1 cellular context compared by ENCODE assay signal in the genomic region with DNA sequence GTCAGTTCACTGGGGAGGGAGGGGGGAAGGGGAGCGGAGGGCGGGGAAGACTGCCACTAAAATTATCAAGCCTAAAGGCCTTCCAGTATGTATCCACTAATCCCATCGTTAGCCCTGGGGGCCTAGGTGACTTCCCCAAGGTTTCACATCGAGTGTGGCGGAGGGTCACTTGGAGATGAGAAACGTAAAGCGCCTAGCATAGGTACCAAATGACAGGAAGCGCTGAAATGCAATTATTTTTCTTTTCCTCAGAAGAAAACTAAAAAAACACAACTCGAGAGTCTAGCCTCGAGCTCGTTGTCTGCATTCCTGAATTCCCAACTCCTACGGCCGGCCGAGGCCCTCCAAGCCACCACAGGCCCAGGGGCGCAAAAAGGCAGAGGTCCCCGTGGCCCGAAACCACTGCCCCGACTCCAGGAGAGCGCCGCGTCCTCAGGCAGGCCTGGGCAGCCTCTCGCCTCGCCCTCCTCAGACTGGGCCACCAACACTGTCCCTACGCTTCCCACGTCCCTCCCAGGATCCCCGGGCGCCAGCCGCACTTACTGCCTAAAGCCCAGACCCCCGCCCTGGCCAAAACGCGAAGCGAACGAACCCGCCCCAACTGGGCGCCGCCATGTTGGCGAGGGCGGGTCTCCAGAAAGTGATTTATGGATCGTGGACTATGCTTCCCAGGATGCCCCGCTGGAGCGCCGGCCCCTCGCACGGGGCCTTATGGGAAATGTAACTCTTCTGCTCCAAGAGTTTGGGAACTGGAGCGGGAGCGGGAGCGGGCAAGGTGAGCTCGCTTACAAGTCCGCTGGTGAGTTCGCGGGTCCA.
A peak's percentile ranks its signal among the peaks of the same experiment; 100 is the strongest.
TF ChIP-seq lines count a peak whose summit lies in the region.

Gene USP40, minus strand, starts transcription at position 642 of the 816 bp plus-strand sequence. CDS start 1,228 bp downstream, outside the sequence.

TF ChIP-seq in HepG2, 621 proteins besides CTCF, POLR2A, EP300 and RAD21 (continued from another document and continues in another):
- TF ChIP-seq RNF2 (conservative IDR thresholded peaks at IDR 0.05; ENCODE audit: low read depth), result 0 out of 2 replicates have a peak, but pooled peaks have one; percentile 36
- peak; percentile 74; the same call in 1 of the 2 replicates for TF ChIP-seq ZNF724P (CRISPR knock-in tag; IDR thresholded peaks at IDR 0.05; ENCODE audit: borderline replicate concordance)
- TF ChIP-seq RERE (CRISPR knock-in tag; IDR thresholded peaks at IDR 0.05; ENCODE audit: low read depth), result 0 out of 2 replicates have a peak, but pooled peaks have one; percentile 74
- TF ChIP-seq, protein P1, sequence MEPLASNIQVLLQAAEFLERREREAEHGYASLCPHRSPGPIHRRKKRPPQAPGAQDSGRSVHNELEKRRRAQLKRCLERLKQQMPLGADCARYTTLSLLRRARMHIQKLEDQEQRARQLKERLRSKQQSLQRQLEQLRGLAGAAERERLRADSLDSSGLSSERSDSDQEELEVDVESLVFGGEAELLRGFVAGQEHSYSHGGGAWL (CRISPR knock-in tag; IDR thresholded peaks at IDR 0.05), result no peak; the same call in none of the 2 replicates
- TF ChIP-seq ZNF766 (CRISPR knock-in tag; IDR thresholded peaks at IDR 0.05; ENCODE audit: borderline replicate concordance), result peak; percentile 76; the same call in 1 of the 2 replicates
- peak; percentile 60; the same call in 1 of the 2 replicates for TF ChIP-seq MEF2D (CRISPR knock-in tag; IDR thresholded peaks at IDR 0.05)
- TF ChIP-seq ETV6 (CRISPR knock-in tag; conservative IDR thresholded peaks at IDR 0.05), result peak; percentile 69; the same call in 1 of the 2 replicates
- TF ChIP-seq ELF1 (CRISPR knock-in tag; IDR thresholded peaks at IDR 0.05), result peak; percentile 75; the same call in 1 of the 2 replicates
- peak; percentile 39; the same call in 1 of the 2 replicates for TF ChIP-seq RXRB (CRISPR knock-in tag; IDR thresholded peaks at IDR 0.05; ENCODE audit: borderline replicate concordance)
- peak; percentile 84; the same call in 1 of the 2 replicates for TF ChIP-seq ZNF816 (CRISPR knock-in tag; IDR thresholded peaks at IDR 0.05; ENCODE audit: borderline replicate concordance)
- TF ChIP-seq CSRNP1 (CRISPR knock-in tag; IDR thresholded peaks at IDR 0.05), result no peak
- TF ChIP-seq PTBP1 (IDR thresholded peaks at IDR 0.05; ENCODE audit: low read depth, low read length, poor library complexity, severe bottlenecking), result peak; percentile 62
- TF ChIP-seq, protein P2, sequence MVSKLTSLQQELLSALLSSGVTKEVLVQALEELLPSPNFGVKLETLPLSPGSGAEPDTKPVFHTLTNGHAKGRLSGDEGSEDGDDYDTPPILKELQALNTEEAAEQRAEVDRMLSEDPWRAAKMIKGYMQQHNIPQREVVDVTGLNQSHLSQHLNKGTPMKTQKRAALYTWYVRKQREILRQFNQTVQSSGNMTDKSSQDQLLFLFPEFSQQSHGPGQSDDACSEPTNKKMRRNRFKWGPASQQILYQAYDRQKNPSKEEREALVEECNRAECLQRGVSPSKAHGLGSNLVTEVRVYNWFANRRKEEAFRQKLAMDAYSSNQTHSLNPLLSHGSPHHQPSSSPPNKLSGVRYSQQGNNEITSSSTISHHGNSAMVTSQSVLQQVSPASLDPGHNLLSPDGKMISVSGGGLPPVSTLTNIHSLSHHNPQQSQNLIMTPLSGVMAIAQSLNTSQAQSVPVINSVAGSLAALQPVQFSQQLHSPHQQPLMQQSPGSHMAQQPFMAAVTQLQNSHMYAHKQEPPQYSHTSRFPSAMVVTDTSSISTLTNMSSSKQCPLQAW (CRISPR knock-in tag; IDR thresholded peaks at IDR 0.05), result peak; percentile 88
- TF ChIP-seq ZNF639 (CRISPR knock-in tag; conservative IDR thresholded peaks at IDR 0.05), result peak; percentile 54; the same call in 1 of the 2 replicates
- TF ChIP-seq SMYD3 (CRISPR knock-in tag; IDR thresholded peaks at IDR 0.05), result no peak; the same call in 1 of the 2 replicates
- peak; percentile 92 for TF ChIP-seq POGZ (CRISPR knock-in tag; IDR thresholded peaks at IDR 0.05)
- no peak for TF ChIP-seq MTA3 (CRISPR knock-in tag; IDR thresholded peaks at IDR 0.05)
- 0 out of 2 replicates have a peak, but pooled peaks have one; percentile 58 for TF ChIP-seq FLYWCH1 (CRISPR knock-in tag; IDR thresholded peaks at IDR 0.05)
- TF ChIP-seq, protein P3, sequence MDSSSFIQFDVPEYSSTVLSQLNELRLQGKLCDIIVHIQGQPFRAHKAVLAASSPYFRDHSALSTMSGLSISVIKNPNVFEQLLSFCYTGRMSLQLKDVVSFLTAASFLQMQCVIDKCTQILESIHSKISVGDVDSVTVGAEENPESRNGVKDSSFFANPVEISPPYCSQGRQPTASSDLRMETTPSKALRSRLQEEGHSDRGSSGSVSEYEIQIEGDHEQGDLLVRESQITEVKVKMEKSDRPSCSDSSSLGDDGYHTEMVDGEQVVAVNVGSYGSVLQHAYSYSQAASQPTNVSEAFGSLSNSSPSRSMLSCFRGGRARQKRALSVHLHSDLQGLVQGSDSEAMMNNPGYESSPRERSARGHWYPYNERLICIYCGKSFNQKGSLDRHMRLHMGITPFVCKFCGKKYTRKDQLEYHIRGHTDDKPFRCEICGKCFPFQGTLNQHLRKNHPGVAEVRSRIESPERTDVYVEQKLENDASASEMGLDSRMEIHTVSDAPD (CRISPR knock-in tag; IDR thresholded peaks at IDR 0.05), result no peak
- TF ChIP-seq, protein P4, sequence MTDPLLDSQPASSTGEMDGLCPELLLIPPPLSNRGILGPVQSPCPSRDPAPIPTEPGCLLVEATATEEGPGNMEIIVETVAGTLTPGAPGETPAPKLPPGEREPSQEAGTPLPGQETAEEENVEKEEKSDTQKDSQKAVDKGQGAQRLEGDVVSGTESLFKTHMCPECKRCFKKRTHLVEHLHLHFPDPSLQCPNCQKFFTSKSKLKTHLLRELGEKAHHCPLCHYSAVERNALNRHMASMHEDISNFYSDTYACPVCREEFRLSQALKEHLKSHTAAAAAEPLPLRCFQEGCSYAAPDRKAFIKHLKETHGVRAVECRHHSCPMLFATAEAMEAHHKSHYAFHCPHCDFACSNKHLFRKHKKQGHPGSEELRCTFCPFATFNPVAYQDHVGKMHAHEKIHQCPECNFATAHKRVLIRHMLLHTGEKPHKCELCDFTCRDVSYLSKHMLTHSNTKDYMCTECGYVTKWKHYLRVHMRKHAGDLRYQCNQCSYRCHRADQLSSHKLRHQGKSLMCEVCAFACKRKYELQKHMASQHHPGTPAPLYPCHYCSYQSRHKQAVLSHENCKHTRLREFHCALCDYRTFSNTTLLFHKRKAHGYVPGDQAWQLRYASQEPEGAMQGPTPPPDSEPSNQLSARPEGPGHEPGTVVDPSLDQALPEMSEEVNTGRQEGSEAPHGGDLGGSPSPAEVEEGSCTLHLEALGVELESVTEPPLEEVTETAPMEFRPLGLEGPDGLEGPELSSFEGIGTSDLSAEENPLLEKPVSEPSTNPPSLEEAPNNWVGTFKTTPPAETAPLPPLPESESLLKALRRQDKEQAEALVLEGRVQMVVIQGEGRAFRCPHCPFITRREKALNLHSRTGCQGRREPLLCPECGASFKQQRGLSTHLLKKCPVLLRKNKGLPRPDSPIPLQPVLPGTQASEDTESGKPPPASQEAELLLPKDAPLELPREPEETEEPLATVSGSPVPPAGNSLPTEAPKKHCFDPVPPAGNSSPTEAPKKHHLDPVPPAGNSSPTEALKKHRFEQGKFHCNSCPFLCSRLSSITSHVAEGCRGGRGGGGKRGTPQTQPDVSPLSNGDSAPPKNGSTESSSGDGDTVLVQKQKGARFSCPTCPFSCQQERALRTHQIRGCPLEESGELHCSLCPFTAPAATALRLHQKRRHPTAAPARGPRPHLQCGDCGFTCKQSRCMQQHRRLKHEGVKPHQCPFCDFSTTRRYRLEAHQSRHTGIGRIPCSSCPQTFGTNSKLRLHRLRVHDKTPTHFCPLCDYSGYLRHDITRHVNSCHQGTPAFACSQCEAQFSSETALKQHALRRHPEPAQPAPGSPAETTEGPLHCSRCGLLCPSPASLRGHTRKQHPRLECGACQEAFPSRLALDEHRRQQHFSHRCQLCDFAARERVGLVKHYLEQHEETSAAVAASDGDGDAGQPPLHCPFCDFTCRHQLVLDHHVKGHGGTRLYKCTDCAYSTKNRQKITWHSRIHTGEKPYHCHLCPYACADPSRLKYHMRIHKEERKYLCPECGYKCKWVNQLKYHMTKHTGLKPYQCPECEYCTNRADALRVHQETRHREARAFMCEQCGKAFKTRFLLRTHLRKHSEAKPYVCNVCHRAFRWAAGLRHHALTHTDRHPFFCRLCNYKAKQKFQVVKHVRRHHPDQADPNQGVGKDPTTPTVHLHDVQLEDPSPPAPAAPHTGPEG (CRISPR knock-in tag; IDR thresholded peaks at IDR 0.05), result peak; percentile 79
- TF ChIP-seq GMEB1 (CRISPR knock-in tag; IDR thresholded peaks at IDR 0.05; ENCODE audit: borderline replicate concordance), result peak; percentile 81
- TF ChIP-seq MAZ (IDR thresholded peaks at IDR 0.05; ENCODE audit: borderline replicate concordance, low read depth, low read length), result peak; percentile 79; the same call in 1 of the 2 replicates
- peak; percentile 74; the same call in 1 of the 2 replicates for TF ChIP-seq MAZ (CRISPR knock-in tag; IDR thresholded peaks at IDR 0.05; ENCODE audit: low read depth)
- TF ChIP-seq SUZ12 (IDR thresholded peaks at IDR 0.05; ENCODE audit: low read depth, low read length), result peak; percentile 65
- 0 out of 2 replicates have a peak, but pooled peaks have one; percentile 60 for TF ChIP-seq MIXL1 (CRISPR knock-in tag; IDR thresholded peaks at IDR 0.05)
- no peak for TF ChIP-seq ZNF7 (CRISPR knock-in tag; IDR thresholded peaks at IDR 0.05)
- no peak for TF ChIP-seq ATAD3A (CRISPR knock-in tag; IDR thresholded peaks at IDR 0.05)
- peak; percentile 97 for TF ChIP-seq ZMAT3 (CRISPR knock-in tag; conservative IDR thresholded peaks at IDR 0.05)
- no peak for TF ChIP-seq LCORL (IDR thresholded peaks at IDR 0.05)
- TF ChIP-seq LCORL (CRISPR knock-in tag; IDR thresholded peaks at IDR 0.05), result peak; percentile 81; the same call in 1 of the 2 replicates
- no peak for TF ChIP-seq EZH2 (conservative IDR thresholded peaks at IDR 0.05; ENCODE audit: low read depth, low read length)
- peak; percentile 77; the same call in 1 of the 2 replicates for TF ChIP-seq ZNF235 (CRISPR knock-in tag; IDR thresholded peaks at IDR 0.05; ENCODE audit: borderline replicate concordance)
- no peak for TF ChIP-seq SMARCC2 (IDR thresholded peaks at IDR 0.05)
- peak; percentile 70 for TF ChIP-seq KLF12 (CRISPR knock-in tag; IDR thresholded peaks at IDR 0.05; ENCODE audit: borderline replicate concordance)
